ENCODE assay signal across 9 cellular contexts in the genomic region with DNA sequence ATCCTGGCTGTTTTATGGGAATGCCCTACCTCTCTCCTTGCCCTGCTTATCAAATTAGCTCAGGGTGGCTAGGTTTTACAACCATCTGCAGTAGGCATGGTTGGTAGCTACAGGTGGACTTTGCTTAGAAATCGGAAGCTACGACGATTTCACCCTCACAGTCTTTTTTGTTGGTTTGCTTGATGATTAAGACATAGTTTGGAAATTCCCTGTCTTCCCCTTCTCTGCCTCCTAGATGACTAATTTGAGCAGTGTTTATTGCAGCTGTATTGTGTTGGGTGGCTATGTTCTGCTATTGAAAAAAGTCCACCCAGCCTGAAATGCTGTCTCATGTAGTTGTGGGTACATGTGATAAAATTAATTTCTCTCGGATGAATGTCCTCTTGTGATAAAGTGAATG. TPM values are rescaled to one million over a fixed set of nuclear protein-coding genes. Genes with fewer than 3 reads are reported as not detected.
DNase-seq lines count a peak whose midpoint lies in the region; TF ChIP-seq lines count a peak whose summit lies in the region.
"Had no signal": no experiment of that assay in that cellular context is flagged by ENCODE, and none has a peak within 500 bp of the region (broad histone marks: within the 10 kb centered on the region; RNA-seq: fewer than 3 reads in every experiment).

No MANE protein-coding gene starts in this region.

- H3K4me1 ChIP-seq in skeletal muscle satellite cell (ENCODE audit: control insufficient read depth, insufficient read depth, low read length) (peaks cover 7% of the 10 kb centered on the region), tibial nerve (no peaks in the 10 kb centered on the region)

- H3K4me3 ChIP-seq in HL-60 (replicated peaks; ENCODE audit: insufficient read depth, low read length) (peak overlapping the region; percentile 12; the same call in 1 of the 2 replicates), cardiac fibroblast (replicated peaks in 1 of 2; ENCODE audit: low read depth in 2 of 2, low read length in 2 of 2) (no peak overlapping the region), skeletal muscle satellite cell (ENCODE audit: low read length) (peak overlapping the region; percentile 63), tibial nerve (no peak overlapping the region)

- no peak overlapping the region for H3K9ac ChIP-seq in skeletal muscle satellite cell (ENCODE audit: low read depth, low read length)

- TF ChIP-seq CTCF in HL-60 (IDR thresholded peaks at IDR 0.05; ENCODE audit: insufficient read depth, low read length): no peak
- TF ChIP-seq CTCF in cardiac fibroblast (IDR thresholded peaks at IDR 0.05; ENCODE audit: low read depth, low read length): no peak
- no peak for TF ChIP-seq CTCF in tibial nerve (IDR thresholded peaks at IDR 0.05)

- no peaks in the 10 kb centered on the region for H3K36me3 ChIP-seq in skeletal muscle satellite cell (ENCODE audit: insufficient read depth, low read length)
- H3K36me3 ChIP-seq in tibial nerve: no peaks in the 10 kb centered on the region

- H3K27ac ChIP-seq in HL-60 (replicated peaks) (peak overlapping the region; percentile 42), tibial nerve (no peak overlapping the region)

- DNase-seq in SIG-M5 treated with dmso at 0.1 percent for 504 hours (lab: John Stamatoyannopoulos, UW; ENCODE audit: unreplicated experiment) (peak; percentile 78), SIG-M5 (lab: John Stamatoyannopoulos, UW) (no peak), HL-60 (ENCODE audit: low read depth in 1 of 2, low spot score in 1 of 2) (peak; percentile 54 to 74), cardiac fibroblast (ENCODE audit: low read depth in 2 of 2) (peak; percentile 46 to 93), NCI-H1092 treated with DMSO at 0.1 percent for 48 hours (lab: John Stamatoyannopoulos, UW) (no peak), tibial nerve (ENCODE audit: low spot score in 2 of 2) (no peak)
- no peak for DNase-seq in activated CD4-positive, alpha-beta T cell treated with anti-CD3 and anti-CD28 coated beads, Interleukin-2, amount 50 U/mL, for 1 hour
- DNase-seq: stimulated activated CD4-positive, alpha-beta T cell treated with anti-CD3 and anti-CD28 coated beads, Interleukin-12 subunit alpha, Interleukin-12 subunit beta, amount 100 ng/mL, for 4 hours had no signal

- H3K9me3 ChIP-seq in skeletal muscle satellite cell (replicated peaks; ENCODE audit: low read length) (no peaks in the 10 kb centered on the region), tibial nerve (no peaks in the 10 kb centered on the region)

- no peak for TF ChIP-seq POLR2A in tibial nerve (IDR thresholded peaks at IDR 0.05)

- peak overlapping the region; percentile 74 for H3K4me2 ChIP-seq in skeletal muscle satellite cell (ENCODE audit: low read length)

- 45 to 51% methylated on average over 4 of the region's 4 CpGs for WGBS in tibial nerve, 2 donors

- no peak for TF ChIP-seq EP300 in tibial nerve (IDR thresholded peaks at IDR 0.05)

- H3K27me3 ChIP-seq in HL-60 (ENCODE audit: insufficient read depth, poor library complexity, severe bottlenecking) (no peaks in the 10 kb centered on the region), skeletal muscle satellite cell (ENCODE audit: control insufficient read depth, insufficient read depth, low read length) (peaks cover 5% of the 10 kb centered on the region), tibial nerve (no peaks in the 10 kb centered on the region)

RNA-seq across cellular contexts. Expression of a gene that starts 37.1 kb away (rescaled TPM):
- 0.66 TPM in 1 of 2 replicates, not detected in the other for total RNA-seq in skeletal muscle satellite cell (2012; rRNA removed)
- total RNA-seq in tibial nerve: 10 to 100 TPM in 2 of 4 donors, 1 to 10 TPM in 2; 6.7 to 25.1 (median 16.3) TPM

Comparison
In these comparisons a context has a peak if more than half of its experiments do, and no peak if none do; other contexts are left out.
1. DNase-seq: peak in SIG-M5 treated with dmso at 0.1 percent for 504 hours (single experiment), HL-60 (2 of 2) and cardiac fibroblast (2 of 2); none in SIG-M5 (single experiment), NCI-H1092 treated with DMSO at 0.1 percent for 48 hours (single experiment), tibial nerve (0 of 2) and activated CD4-positive, alpha-beta T cell treated with anti-CD3 and anti-CD28 coated beads, Interleukin-2, amount 50 U/mL, for 1 hour (single experiment).
2. H3K4me3 ChIP-seq: peak in HL-60 (single experiment) and skeletal muscle satellite cell (single experiment); none in cardiac fibroblast (0 of 2) and tibial nerve (0 of 4).